ENCODE assay signal across 10 cellular contexts in the genomic region with DNA sequence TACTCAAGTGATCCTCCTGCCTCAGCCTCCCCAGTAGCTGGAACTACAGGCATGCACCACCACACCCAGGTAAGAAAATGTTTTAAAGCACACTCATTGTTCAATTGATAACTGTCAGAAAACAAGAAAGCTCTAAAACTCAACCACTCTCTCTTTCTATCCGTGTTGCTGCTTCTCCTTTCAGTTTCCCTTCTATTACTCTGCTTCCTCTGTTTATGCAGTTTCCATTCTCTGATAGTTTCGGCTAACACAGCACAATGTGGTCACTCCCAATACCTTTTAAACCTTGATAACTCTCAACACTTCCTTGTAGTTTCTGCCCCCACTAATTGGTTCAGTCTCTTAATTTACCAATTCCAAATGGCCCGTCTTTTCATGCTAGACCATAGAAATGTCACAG. TPM values are rescaled to one million over a fixed set of nuclear protein-coding genes. Genes with fewer than 3 reads are reported as not detected.
DNase-seq lines count a peak whose midpoint lies in the region; ATAC-seq and TF ChIP-seq lines count a peak whose summit lies in the region.
"Had no signal": no experiment of that assay in that cellular context is flagged by ENCODE, and none has a peak within 500 bp of the region (broad histone marks: within the 10 kb centered on the region; RNA-seq: fewer than 3 reads in every experiment).

No MANE protein-coding gene starts in this region.

- peak overlapping the region; percentile 5 for H3K9ac ChIP-seq in mucosa of stomach (ENCODE audit: low read length)

- H3K4me3 ChIP-seq in mucosa of stomach (ENCODE audit: low read length) (no peak overlapping the region), thyroid gland (replicated peaks in 1 of 3) (no peak overlapping the region)
- H3K4me3 ChIP-seq: thoracic aorta had no signal

- H3K36me3 ChIP-seq in mucosa of stomach (ENCODE audit: control insufficient read depth, insufficient read depth, low read length) (no peaks in the 10 kb centered on the region), thyroid gland (no peaks in the 10 kb centered on the region)
- H3K36me3 ChIP-seq: thoracic aorta had no signal

- H3K9me3 ChIP-seq in mucosa of stomach (ENCODE audit: control insufficient read depth, low read length) (no peaks in the 10 kb centered on the region), thyroid gland (no peaks in the 10 kb centered on the region)
- H3K9me3 ChIP-seq: thoracic aorta had no signal

- WGBS in thyroid gland, 2 donors, result 77 to 82% methylated on average over 3 of the region's 3 CpGs

- ATAC-seq in GM18873 (IDR thresholded peaks at IDR 0.05; ENCODE audit: low FRiP score, unreplicated experiment), result peak; percentile 97
- peak; percentile 100 for ATAC-seq in GM21529 (IDR thresholded peaks at IDR 0.05; ENCODE audit: unreplicated experiment)
- ATAC-seq in HG03378 (IDR thresholded peaks at IDR 0.05; ENCODE audit: unreplicated experiment), result peak; percentile 98

- TF ChIP-seq POLR2A in thyroid gland (IDR thresholded peaks at IDR 0.05), result no peak

- no peak overlapping the region for H3K27ac ChIP-seq in thyroid gland
- H3K27ac ChIP-seq: thoracic aorta had no signal

- DNase-seq in NK-92 treated with Interleukin-12 subunit alpha and Interleukin-12 subunit beta, amount 100 ng/mL, for 24 hours (lab: John Stamatoyannopoulos, UW), result no peak
- DNase-seq in EL (no peak), thyroid gland (no peak)
- DNase-seq: activated naive CD4-positive, alpha-beta T cell treated with Interleukin-2 at 50 U/mL for 16 hours; Right ventricle myocardium superior had no signal

- no peaks in the 10 kb centered on the region for H3K27me3 ChIP-seq in mucosa of stomach (ENCODE audit: control insufficient read depth, insufficient read depth, low read length)
- no peaks in the 10 kb centered on the region for H3K27me3 ChIP-seq in thyroid gland

- peaks cover 5% of the 10 kb centered on the region for H3K4me1 ChIP-seq in mucosa of stomach (ENCODE audit: control insufficient read depth, insufficient read depth, low read length)
- no peaks in the 10 kb centered on the region for H3K4me1 ChIP-seq in thyroid gland

- TF ChIP-seq CTCF in thyroid gland (IDR thresholded peaks at IDR 0.05), result no peak

- intact Hi-C loops in thyroid gland (cut with DNase I), result no loop called here

RNA-seq across cellular contexts. Expression of a gene that starts 59.2 kb away (rescaled TPM):
- 1 to 10 TPM; 1.7 to 4.8 (median 2.3) TPM for total RNA-seq in thyroid gland
